In the genomic region with DNA sequence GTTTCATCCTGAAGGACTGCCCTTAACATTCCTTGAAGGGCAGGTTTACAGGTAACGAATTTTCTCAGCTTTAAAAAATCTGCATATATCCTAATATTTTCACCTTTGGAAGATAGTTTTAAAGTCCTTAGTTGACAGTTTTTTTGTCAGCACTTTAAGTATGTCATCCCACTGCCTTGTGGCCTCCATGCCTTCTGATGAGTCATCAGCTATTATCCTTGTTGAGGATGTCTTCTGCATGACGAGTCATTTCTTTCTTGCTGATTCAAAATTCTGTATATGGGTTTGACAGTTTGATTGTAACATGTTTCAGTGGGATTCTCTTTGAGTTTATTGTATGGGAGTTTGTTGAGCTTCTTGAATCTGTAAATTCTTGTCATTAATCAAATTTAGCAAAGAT, we compare ENCODE assay signal across 12 cellular contexts.
DNase-seq lines count a peak whose midpoint lies in the region; ATAC-seq and FAIRE-seq lines count a peak whose summit lies in the region.
"Had no signal": no experiment of that assay in that cellular context is flagged by ENCODE, and none has a peak within 500 bp of the region (broad histone marks: within the 10 kb centered on the region; RNA-seq: fewer than 3 reads in every experiment).

No MANE protein-coding gene starts in this region.

- in situ Hi-C loops in Caki2 (cut with HindIII; ENCODE audit: low pct_unique_long_range_greater_than_20kb, low sequenced_read_pairs), result no loop called here

- ATAC-seq in HG03520 (IDR thresholded peaks at IDR 0.05; ENCODE audit: unreplicated experiment) (no peak), GM21723 (IDR thresholded peaks at IDR 0.05; ENCODE audit: unreplicated experiment) (no peak)

- DNase-seq in Caki2 (ENCODE audit: low read depth) (peak; percentile 49), HTR-8/SVneo (ENCODE audit: insufficient read length, low spot score) (no peak), amniotic stem cell (lab: John Stamatoyannopoulos, UW) (peak; percentile 77), islet precursor cell (peak; percentile 71), D341Med (ENCODE audit: low spot score) (no peak), activated gamma-delta T cell (lab: John Stamatoyannopoulos, UW) (no peak)
- DNase-seq: DMS153, NCI-H2029, Peyer's patch, tibial artery had no signal

- FAIRE-seq in HTR-8/SVneo (lab: Jason Lieb, UNC), result peak; percentile 38

Comparison
In these comparisons a context has a peak if more than half of its experiments do, and no peak if none do; other contexts are left out.
1. DNase-seq: peak in Caki2 (single experiment), amniotic stem cell (single experiment) and islet precursor cell (single experiment); none in HTR-8/SVneo (single experiment), D341Med (single experiment) and activated gamma-delta T cell (single experiment).